ENCODE assay signal across 8 cellular contexts in the genomic region with DNA sequence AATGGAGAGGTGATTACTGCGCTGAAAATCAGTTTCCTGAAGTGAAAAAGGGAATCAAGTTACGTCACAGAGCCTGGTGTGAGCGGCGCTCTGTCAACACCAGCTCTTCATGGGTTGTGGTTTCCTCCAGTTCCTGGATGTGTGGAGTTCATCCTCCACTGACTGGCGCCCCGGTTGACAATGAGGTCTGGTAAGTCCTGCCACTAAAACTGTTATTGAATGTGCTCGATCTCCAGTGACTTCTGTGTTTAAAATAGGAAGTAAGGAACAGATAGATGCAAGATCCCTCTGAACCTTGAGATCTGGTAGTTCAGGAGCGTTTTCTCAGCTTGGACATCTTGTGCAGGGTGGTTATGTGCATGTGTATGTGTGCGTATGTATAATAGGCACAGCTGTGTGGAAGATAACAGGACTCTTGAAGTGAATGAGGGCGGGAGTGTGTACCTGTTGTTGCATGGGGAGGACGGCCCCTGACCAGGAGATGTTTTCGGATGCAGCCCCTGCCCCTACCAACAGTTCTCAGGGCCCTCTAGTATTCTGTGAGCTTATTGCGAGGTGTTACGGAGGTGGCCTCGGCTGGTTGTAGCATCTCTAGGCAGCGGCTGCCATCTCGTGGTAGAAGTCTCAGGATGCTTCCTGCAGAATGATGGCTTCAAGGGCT. TPM values are rescaled to one million over a fixed set of nuclear protein-coding genes. Genes with fewer than 3 reads are reported as not detected.
DNase-seq lines count a peak whose midpoint lies in the region; ATAC-seq and TF ChIP-seq lines count a peak whose summit lies in the region.

No MANE protein-coding gene starts in this region.

- peak overlapping the region; percentile 12 for H3K4me2 ChIP-seq in H9 (ENCODE audit: insufficient read depth, insufficient read length, low read length)

- H3K4me1 ChIP-seq in H9 (ENCODE audit: insufficient read depth, low read length) (peaks cover 3% of the 10 kb centered on the region; the same call in 1 of the 2 replicates), heart right ventricle (peaks cover 0 to 10% (median 0%) of the 10 kb centered on the region in 9 donors)

- H2BK15ac ChIP-seq in H9 (ENCODE audit: low read depth, low read length) = no peak overlapping the region

- no peak overlapping the region for H4K5ac ChIP-seq in H9 (ENCODE audit: insufficient read length, low read depth, low read length)

- H3K23ac ChIP-seq in H9 (ENCODE audit: insufficient read length, low read depth, low read length) = no peak overlapping the region

- no peak overlapping the region for H4K91ac ChIP-seq in H9 (ENCODE audit: insufficient read length, low read depth, low read length)

- no peaks in the 10 kb centered on the region for H4K20me1 ChIP-seq in H9 (ENCODE audit: control insufficient read depth, insufficient read depth, insufficient read length)

- H4K8ac ChIP-seq in H9 (replicated peaks; ENCODE audit: insufficient read length, low read depth, low read length) = no peak overlapping the region

- H2AFZ ChIP-seq in H9 (ENCODE audit: low read length) = no peak overlapping the region

- peak; percentile 74 for TF ChIP-seq CTCF in GM06990 (IDR thresholded peaks at IDR 0.05; ENCODE audit: insufficient read depth, low read length, poor library complexity, severe bottlenecking)
- TF ChIP-seq CTCF in H9 (conservative IDR thresholded peaks at IDR 0.05) = peak; percentile 88
- TF ChIP-seq CTCF in LNCaP clone FGC (IDR thresholded peaks at IDR 0.05; ENCODE audit: control insufficient read depth, extremely low read depth, insufficient read depth) = peak; percentile 90
- TF ChIP-seq CTCF in heart right ventricle (IDR thresholded peaks at IDR 0.05) = peak; percentile 38 to 82 (median 71)
- TF ChIP-seq CTCF in retinal pigment epithelial cell (conservative IDR thresholded peaks at IDR 0.05; ENCODE audit: low read depth, low read length) = peak; percentile 80

- no peak overlapping the region for H3K14ac ChIP-seq in H9 (ENCODE audit: insufficient read depth, low read length)

- no peak overlapping the region for H3K27ac ChIP-seq in H9 (ENCODE audit: insufficient read length, low read depth, low read length)
- no peak overlapping the region for H3K27ac ChIP-seq in heart right ventricle

- no peaks in the 10 kb centered on the region for H3K27me3 ChIP-seq in GM06990 (replicated peaks; ENCODE audit: control insufficient read depth, insufficient read depth, low read length)
- H3K27me3 ChIP-seq in H9 (ENCODE audit: insufficient read depth, low read length) = no peaks in the 10 kb centered on the region
- no peaks in the 10 kb centered on the region for H3K27me3 ChIP-seq in heart right ventricle

- no peak overlapping the region for H3K9ac ChIP-seq in H9 (ENCODE audit: extremely low read depth, insufficient read length, low read length)

- intact Hi-C loops in heart right ventricle (cut with DNase I) = loop anchor here in 7 of 10 donors (1.0 to 10.0 kb wide), 6 partner anchors 77 to 421 kb away; no protein-coding TSS in a partner anchor

- no peak overlapping the region for H2BK12ac ChIP-seq in H9 (ENCODE audit: insufficient read length, low read depth, low read length)

- peak overlapping the region in 1 of 2 experiments; percentile 41; a peak in 2 of 5 replicates for H3K4me3 Mint-ChIP-seq in H9
- peak overlapping the region; percentile 63 for H3K4me3 Mint-ChIP-seq in activated naive CD8-positive, alpha-beta T cell treated with anti-CD3 and anti-CD28 coated beads, Interleukin-2, amount 10 ng/mL, durations not matched to agents 7 days and 5 days

- H3K23me2 ChIP-seq in H9 (ENCODE audit: insufficient read length, low read depth, low read length, poor library complexity, severe bottlenecking) = no peaks in the 10 kb centered on the region

- H3T11ph ChIP-seq in H9 (ENCODE audit: low read length) = no peak overlapping the region

- H2BK120ac ChIP-seq in H9 (ENCODE audit: low read depth, low read length, poor library complexity, severe bottlenecking) = no peak overlapping the region

- no peak overlapping the region for H3K18ac ChIP-seq in H9 (ENCODE audit: insufficient read length, low read depth, low read length)

- no peaks in the 10 kb centered on the region for H3K36me3 ChIP-seq in GM06990 (ENCODE audit: control insufficient read depth, insufficient read depth, low read length)
- no peaks in the 10 kb centered on the region for H3K36me3 ChIP-seq in heart right ventricle

- H3K27me3 Mint-ChIP-seq in H9 (ENCODE audit: low read depth) = no peaks in the 10 kb centered on the region
- peaks cover 8% of the 10 kb centered on the region for H3K27me3 Mint-ChIP-seq in activated naive CD8-positive, alpha-beta T cell treated with anti-CD3 and anti-CD28 coated beads, Interleukin-2, amount 10 ng/mL, durations not matched to agents 7 days and 5 days

- no peak overlapping the region for H2AK5ac ChIP-seq in H9 (ENCODE audit: insufficient read length, low read length)

- DNase-seq in GM06990 (ENCODE audit: extremely low read depth, insufficient read length) (peak; percentile 58), H9 (peak; percentile 82), LNCaP clone FGC (ENCODE audit: low read depth) (peak; percentile 80), SKM-1 treated with dmso at 0.1 percent for 144 hours (lab: John Stamatoyannopoulos, UW; ENCODE audit: unreplicated experiment) (peak; percentile 90), heart right ventricle (peak; percentile 62 to 67), retinal pigment epithelial cell (ENCODE audit: low read depth) (peak; percentile 28), GOT3 (lab: John Stamatoyannopoulos, UW) (no peak)
- DNase-seq in activated naive CD8-positive, alpha-beta T cell treated with anti-CD3 and anti-CD28 coated beads, Interleukin-2, amount 10 ng/mL, durations not matched to agents 7 days and 5 days = peak; percentile 76

- no peaks in the 10 kb centered on the region for H3K79me2 ChIP-seq in H9 (ENCODE audit: insufficient read depth, low read length)

- H2BK20ac ChIP-seq in H9 (ENCODE audit: low read depth, low read length, poor library complexity, severe bottlenecking) = no peak overlapping the region

- H3K9me3 ChIP-seq in H9 (ENCODE audit: control insufficient read depth, low read depth, low read length) = no peaks in the 10 kb centered on the region
- no peaks in the 10 kb centered on the region for H3K9me3 ChIP-seq in heart right ventricle

- H3K56ac ChIP-seq in H9 (ENCODE audit: insufficient read length, low read depth, low read length) = no peak overlapping the region

- peak overlapping the region in 1 of 3 experiments; percentile 8; a peak in 3 of 7 replicates for H3K27ac Mint-ChIP-seq in H9
- H3K27ac Mint-ChIP-seq in activated naive CD8-positive, alpha-beta T cell treated with anti-CD3 and anti-CD28 coated beads, Interleukin-2, amount 10 ng/mL, durations not matched to agents 7 days and 5 days = peak overlapping the region; percentile 51

- no peaks in the 10 kb centered on the region; a peak in 1 of 5 replicates for H3K9me3 Mint-ChIP-seq in H9
- H3K9me3 Mint-ChIP-seq in activated naive CD8-positive, alpha-beta T cell treated with anti-CD3 and anti-CD28 coated beads, Interleukin-2, amount 10 ng/mL, durations not matched to agents 7 days and 5 days = no peaks in the 10 kb centered on the region

- no peak overlapping the region for H2BK5ac ChIP-seq in H9 (ENCODE audit: insufficient read length, low read length)

- no peaks in the 10 kb centered on the region for H3K79me1 ChIP-seq in H9 (ENCODE audit: insufficient read depth, low read depth, low read length, poor library complexity, severe bottlenecking)

- H3K4me1 Mint-ChIP-seq in H9 = peaks cover 8 to 10% of the 10 kb centered on the region in 2 experiments
- H3K4me1 Mint-ChIP-seq in activated naive CD8-positive, alpha-beta T cell treated with anti-CD3 and anti-CD28 coated beads, Interleukin-2, amount 10 ng/mL, durations not matched to agents 7 days and 5 days = peaks cover 8% of the 10 kb centered on the region

- no peak overlapping the region for H3K4ac ChIP-seq in H9 (ENCODE audit: low read depth, low read length)

- H3K4me3 ChIP-seq in GM06990 (replicated peaks; ENCODE audit: low read depth, low read length) = no peak overlapping the region
- H3K4me3 ChIP-seq in LNCaP clone FGC (ENCODE audit: low read depth, low read length) = no peak overlapping the region
- no peak overlapping the region for H3K4me3 ChIP-seq in heart right ventricle
- no peak overlapping the region for H3K4me3 ChIP-seq in retinal pigment epithelial cell (ENCODE audit: low read length)

- WGBS in H9 (ENCODE audit: extremely low coverage, insufficient read length, low lambda C conversion rate) = no CpG with 5 or more reads among the region's 17 CpGs
- 23 to 30% methylated on average over 17 of the region's 17 CpGs for WGBS in heart right ventricle, 2 donors

- POLR2A ChIA-PET in activated naive CD8-positive, alpha-beta T cell treated with anti-CD3 and anti-CD28 coated beads, Interleukin-2, amount 10 ng/mL, durations not matched to agents 7 days and 5 days (lab: Charles Lee) = interaction anchor here (1.0 to 1.5 kb wide), 3 partner anchors 21 to 240 kb away, joined by 4 to 5 read pairs (median 4); partner anchors contain the start of gene SLC38A7

- H3K36me3 Mint-ChIP-seq in H9 (ENCODE audit: insufficient read depth in 1 of 3, low read depth in 3 of 3) = no peaks in the 10 kb centered on the region
- H3K36me3 Mint-ChIP-seq in activated naive CD8-positive, alpha-beta T cell treated with anti-CD3 and anti-CD28 coated beads, Interleukin-2, amount 10 ng/mL, durations not matched to agents 7 days and 5 days = no peaks in the 10 kb centered on the region

- peak; percentile 96 for ATAC-seq in activated naive CD8-positive, alpha-beta T cell treated with anti-CD3 and anti-CD28 coated beads, Interleukin-2, amount 10 ng/mL, durations not matched to agents 7 days and 5 days (ENCODE audit: low read depth)
- peak; percentile 88 to 95 (median 92) for ATAC-seq in heart right ventricle

RNA-seq across cellular contexts. Expression of gene GOT2, which starts 22.0 kb away (rescaled TPM):
- total RNA-seq in H9 (2021) (144 and 148 TPM in 2 replicates), heart right ventricle (100 to 1,000 TPM; 379 to 658 (median 556) TPM)
- 10 to 100 TPM; 62.7 to 68.5 TPM for total RNA-seq in activated naive CD8-positive, alpha-beta T cell treated with anti-CD3 and anti-CD28 coated beads, Interleukin-2, amount 10 ng/mL, durations not matched to agents 7 days and 5 days
- 100 to 1,000 TPM; 154 to 254 TPM for polyA plus RNA-seq in heart right ventricle
